ENCODE assay signal across 10 cellular contexts in genomic region chr2:217942731-217943335, GRCh38. TPM values are rescaled to one million over a fixed set of nuclear protein-coding genes. Genes with fewer than 3 reads are reported as not detected.
DNase-seq lines count a peak whose midpoint lies in the region; ATAC-seq and TF ChIP-seq lines count a peak whose summit lies in the region.
"Had no signal": no experiment of that assay in that cellular context is flagged by ENCODE, and none has a peak within 500 bp of the region (broad histone marks: within the 10 kb centered on the region; RNA-seq: fewer than 3 reads in every experiment).

No MANE protein-coding gene starts in this region.

- TF ChIP-seq CTCF in chondrocyte (IDR thresholded peaks at IDR 0.05) (no peak), left lung (IDR thresholded peaks at IDR 0.05) (no peak)

- peak; percentile 54 for DNase-seq in chondrocyte (ENCODE audit: low spot score)
- peak in 1 of 2 donors; percentile 67 for DNase-seq in left lung
- DNase-seq in SHP77 (lab: John Stamatoyannopoulos, UW) = no peak
- DNase-seq in NOMO-1 treated with DMSO at 0.1 percent for 48 hours (lab: John Stamatoyannopoulos, UW; ENCODE audit: unreplicated experiment) = no peak
- DNase-seq: NCI-H748 treated with DMSO at 0.1 percent for 48 hours, WERI-Rb-1 had no signal

- peak overlapping the region; percentile 96 for H3K4me2 ChIP-seq in skeletal muscle satellite cell (ENCODE audit: low read length)

- peaks cover 6% of the 10 kb centered on the region for H3K36me3 Mint-ChIP-seq in chondrocyte (ENCODE audit: low read depth)

- H3K27ac Mint-ChIP-seq in chondrocyte (ENCODE audit: unreplicated experiment) = peak overlapping the region; percentile 51

- peaks cover 73% of the 10 kb centered on the region for H3K4me1 Mint-ChIP-seq in chondrocyte (ENCODE audit: low read depth)

- peak overlapping the region; percentile 92 for H3K4me3 Mint-ChIP-seq in chondrocyte (ENCODE audit: unreplicated experiment)

- H3K27me3 Mint-ChIP-seq in chondrocyte (ENCODE audit: low read depth) = no peaks in the 10 kb centered on the region

- peak; percentile 0 for ATAC-seq in left lung
- ATAC-seq in GM19452 (IDR thresholded peaks at IDR 0.05; ENCODE audit: unreplicated experiment) = no peak
- ATAC-seq in HG03442 (IDR thresholded peaks at IDR 0.05; ENCODE audit: unreplicated experiment) = no peak

- H3K4me1 ChIP-seq in ES-I3 (ENCODE audit: insufficient read depth, low read length) (peaks cover 22% of the 10 kb centered on the region), left lung (peaks cover 34 to 61% of the 10 kb centered on the region in 2 donors), skeletal muscle satellite cell (ENCODE audit: control insufficient read depth, insufficient read depth, low read length) (peaks cover 48% of the 10 kb centered on the region)

- intact Hi-C loops in left lung (cut with DNase I) = loop anchor here in 1 of 2 donors (5.0 kb wide), 1 partner anchor 44 kb away; no protein-coding TSS in a partner anchor

- no peaks in the 10 kb centered on the region for H3K27me3 ChIP-seq in left lung
- no peaks in the 10 kb centered on the region for H3K27me3 ChIP-seq in skeletal muscle satellite cell (ENCODE audit: control insufficient read depth, insufficient read depth, low read length)

- no peaks in the 10 kb centered on the region for H3K36me3 ChIP-seq in ES-I3 (ENCODE audit: insufficient read depth, low read length)
- no peaks in the 10 kb centered on the region for H3K36me3 ChIP-seq in left lung
- H3K36me3 ChIP-seq in skeletal muscle satellite cell (ENCODE audit: insufficient read depth, low read length) = no peaks in the 10 kb centered on the region
- H3K36me3 ChIP-seq: WERI-Rb-1 had no signal

- no peaks in the 10 kb centered on the region for H3K9me3 Mint-ChIP-seq in chondrocyte (ENCODE audit: low read depth)

- H3K4me3 ChIP-seq in left lung = peak overlapping the region; percentile 67 to 72
- peak overlapping the region; percentile 89 for H3K4me3 ChIP-seq in skeletal muscle satellite cell (ENCODE audit: low read length)

- H3K9me3 ChIP-seq in ES-I3 (ENCODE audit: control insufficient read depth, insufficient read depth, low read length) = no peaks in the 10 kb centered on the region
- no peaks in the 10 kb centered on the region for H3K9me3 ChIP-seq in left lung
- no peaks in the 10 kb centered on the region for H3K9me3 ChIP-seq in skeletal muscle satellite cell (replicated peaks; ENCODE audit: low read length)

- peak overlapping the region; percentile 78 to 83 for H3K27ac ChIP-seq in left lung
- H3K27ac ChIP-seq: WERI-Rb-1 had no signal

- peak overlapping the region; percentile 50; the same call in 1 of the 2 replicates for H3K9ac ChIP-seq in ES-I3 (ENCODE audit: low read depth, low read length)
- peak overlapping the region; percentile 83 for H3K9ac ChIP-seq in skeletal muscle satellite cell (ENCODE audit: low read depth, low read length)

RNA-seq across cellular contexts. Expression of gene TNS1, which starts 60.0 kb away (rescaled TPM):
- total RNA-seq in chondrocyte (227 to 272 TPM (median 249 TPM) in 3 replicates), left lung (100 to 1,000 TPM; 303 to 327 TPM)
- total RNA-seq in skeletal muscle satellite cell (2012; rRNA removed) = 44.9 and 97.0 TPM in 2 replicates
